In genomic region chr9:129346046-129346445, GRCh38 we compare ENCODE assay signal across 26 cellular contexts.
DNase-seq lines count a peak whose midpoint lies in the region; ATAC-seq, FAIRE-seq and TF ChIP-seq lines count a peak whose summit lies in the region.
"Had no signal": no experiment of that assay in that cellular context is flagged by ENCODE, and none has a peak within 500 bp of the region (broad histone marks: within the 10 kb centered on the region; RNA-seq: fewer than 3 reads in every experiment).

No MANE protein-coding gene starts in this region.

- no peaks in the 10 kb centered on the region for H3K79me1 ChIP-seq in neuronal stem cell (ENCODE audit: low read depth, low read length)

- no peak overlapping the region for H3K14ac ChIP-seq in neuronal stem cell (ENCODE audit: low read length)

- WGBS in A549 (ENCODE audit: missing lambda C conversion rate), result 100% methylated on average over 7 of the region's 8 CpGs
- no CpG with 5 or more reads among the region's 8 CpGs for WGBS in neuronal stem cell (ENCODE audit: extremely low coverage in 2 of 2, insufficient read length in 2 of 2, insufficient replicate concordance in 1 of 2), 2 donors

- TF ChIP-seq RAD21 in A549 (conservative IDR thresholded peaks at IDR 0.05 in 1 of 2, IDR thresholded peaks at IDR 0.05 in 1 of 2), result no peak

- H3K4me3 ChIP-seq in A549, result no peak overlapping the region
- H3K4me3 ChIP-seq in BLaER1 treated with 17β-estradiol and CSF1 and Interleukin-3, amounts not matched to agents 10 nM and 100 nM, result no peak overlapping the region; a peak in 1 of 20 replicates
- H3K4me3 ChIP-seq in neuronal stem cell (ENCODE audit: low read length in 2 of 2), result no peak overlapping the region
- H3K4me3 ChIP-seq in WERI-Rb-1 (ENCODE audit: low read depth, low read length), result no peak overlapping the region
- H3K4me3 ChIP-seq: heart left ventricle, prostate gland, transverse colon had no signal

- H2BK12ac ChIP-seq in neuronal stem cell (ENCODE audit: low read length), result no peak overlapping the region

- H2AK5ac ChIP-seq in neuronal stem cell (ENCODE audit: low read depth, low read length), result no peak overlapping the region

- CTCF ChIA-PET in A549 (lab: Yijun Ruan, JAX), result interaction anchor here (0.6 to 4.3 kb wide), 3 partner anchors 39 to 207 kb away, joined by 6 to 17 read pairs (median 7); no protein-coding TSS in a partner anchor

- peaks cover 0 to 4% (median 0%) of the 10 kb centered on the region in 11 experiments; a peak in 2 of 22 replicates for H3K36me3 ChIP-seq in BLaER1 treated with 17β-estradiol and CSF1 and Interleukin-3, amounts not matched to agents 10 nM and 100 nM
- no peaks in the 10 kb centered on the region for H3K36me3 ChIP-seq in neuronal stem cell (replicated peaks in 1 of 2; ENCODE audit: control insufficient read depth in 2 of 2, insufficient read depth in 2 of 2, low read length in 2 of 2)
- H3K36me3 ChIP-seq in WERI-Rb-1, result no peaks in the 10 kb centered on the region
- H3K36me3 ChIP-seq: heart left ventricle, prostate gland, transverse colon had no signal

- no peak overlapping the region for H3K4ac ChIP-seq in neuronal stem cell (ENCODE audit: low read length)

- no peak for DNase-seq in A549 (ENCODE audit: low read depth in 1 of 2, low spot score in 1 of 2)
- DNase-seq in neuronal stem cell (ENCODE audit: low spot score), result no peak
- no peak for DNase-seq in NCI-H1105 (lab: John Stamatoyannopoulos, UW)
- no peak for DNase-seq in iPS-NIHi7 (ENCODE audit: extremely low spot score)
- no peak for DNase-seq in WERI-Rb-1
- DNase-seq: amniotic stem cell, Calu3, DMS79 treated with DMSO at 0.1 percent for 48 hours, foreskin fibroblast, kidney glomerular epithelial cell, MM.1S, NCI-H1417 treated with DMSO at 0.1 percent for 48 hours, NCI-H2081, NCI-H82, nucleus accumbens, transverse colon had no signal

- H2BK120ac ChIP-seq in neuronal stem cell (ENCODE audit: low read depth, low read length), result no peak overlapping the region

- TF ChIP-seq CTCF in A549 (IDR thresholded peaks at IDR 0.05) (no peak), brain (conservative IDR thresholded peaks at IDR 0.05) (no peak), WERI-Rb-1 (IDR thresholded peaks at IDR 0.05; ENCODE audit: low read depth, low read length) (no peak)

- H2BK15ac ChIP-seq in neuronal stem cell (ENCODE audit: low read length), result no peak overlapping the region

- H3K4me3 Mint-ChIP-seq in brain, result no peak overlapping the region
- H3K4me3 Mint-ChIP-seq: activated T-cell treated with anti-CD3 and anti-CD28 coated beads, Interleukin-2, amount 50 U/mL, for 4 hours had no signal

- H3K27me3 ChIP-seq in BLaER1 treated with 17β-estradiol and CSF1 and Interleukin-3, amounts not matched to agents 10 nM and 100 nM, result no peaks in the 10 kb centered on the region
- H3K27me3 ChIP-seq in neuronal stem cell (ENCODE audit: control insufficient read depth in 3 of 3, insufficient read depth in 3 of 3, low read depth in 1 of 3, low read length in 3 of 3), result no peaks in the 10 kb centered on the region
- H3K27me3 ChIP-seq in WERI-Rb-1 (ENCODE audit: insufficient read depth, low read depth, severe bottlenecking), result no peaks in the 10 kb centered on the region
- H3K27me3 ChIP-seq: heart left ventricle had no signal

- H2BK5ac ChIP-seq in neuronal stem cell (ENCODE audit: low read length), result peak overlapping the region; percentile 69

- H3K27ac ChIP-seq in A549, result peak overlapping the region; percentile 53 to 99
- H3K27ac ChIP-seq in BLaER1 treated with 17β-estradiol and CSF1 and Interleukin-3, amounts not matched to agents 10 nM and 100 nM, result peak overlapping the region in 4 of 11 experiments; percentile 35 to 87 (median 74); a peak in 7 of 22 replicates
- no peak overlapping the region for H3K27ac ChIP-seq in neuronal stem cell (replicated peaks; ENCODE audit: low read length)
- no peak overlapping the region for H3K27ac ChIP-seq in WERI-Rb-1
- H3K27ac ChIP-seq: KMS-11, prostate gland had no signal

- peak overlapping the region in 3 of 11 experiments; percentile 32 to 71 (median 66); a peak in 5 of 22 replicates for H3K9ac ChIP-seq in BLaER1 treated with 17β-estradiol and CSF1 and Interleukin-3, amounts not matched to agents 10 nM and 100 nM
- no peak overlapping the region for H3K9ac ChIP-seq in neuronal stem cell (ENCODE audit: low read depth, low read length, poor library complexity)
- H3K9ac ChIP-seq: KMS-11 had no signal

- no peak for ATAC-seq in A549
- ATAC-seq: esophagus mucosa, HCT116, heart left ventricle had no signal

- peaks cover 10% of the 10 kb centered on the region for H3K4me1 Mint-ChIP-seq in brain

- no peak overlapping the region for H3K18ac ChIP-seq in neuronal stem cell (ENCODE audit: low read length)

- no peaks in the 10 kb centered on the region for H3K36me3 Mint-ChIP-seq in brain

- H4K8ac ChIP-seq in neuronal stem cell (ENCODE audit: low read depth, low read length), result no peak overlapping the region

- no peak overlapping the region for H3K23ac ChIP-seq in neuronal stem cell (ENCODE audit: low read depth, low read length, poor library complexity)

- no peak for TF ChIP-seq EP300 in A549 (IDR thresholded peaks at IDR 0.05)

- no peak overlapping the region for H2AFZ ChIP-seq in neuronal stem cell (ENCODE audit: low read length)

- FAIRE-seq in A549 (lab: Jason Lieb, UNC), result no peak
- FAIRE-seq: colon, GM18507 had no signal

- H3K4me2 ChIP-seq in A549 (no peak overlapping the region), neuronal stem cell (ENCODE audit: insufficient read depth, low read length, poor library complexity, severe bottlenecking) (no peak overlapping the region)
- H3K4me2 ChIP-seq in BLaER1 treated with 17β-estradiol and CSF1 and Interleukin-3, amounts not matched to agents 10 nM and 100 nM, result peak overlapping the region; percentile 41 to 98 (median 67); a peak in 21 of 22 replicates
- H3K4me2 ChIP-seq: KMS-11 had no signal

- POLR2A ChIA-PET in A549 (lab: Yijun Ruan, JAX), result interaction anchor here (1.9 kb wide), 1 partner anchor 137 kb away, joined by 8 read pairs; no protein-coding TSS in a partner anchor

- H3K9me3 ChIP-seq in A549 (no peaks in the 10 kb centered on the region), neuronal stem cell (replicated peaks in 1 of 2; ENCODE audit: control insufficient read depth in 2 of 2, insufficient read depth in 1 of 2, low read depth in 1 of 2, low read length in 2 of 2) (no peaks in the 10 kb centered on the region), WERI-Rb-1 (ENCODE audit: severe bottlenecking) (peaks cover 2% of the 10 kb centered on the region)
- H3K9me3 ChIP-seq in BLaER1 treated with 17β-estradiol and CSF1 and Interleukin-3, amounts not matched to agents 10 nM and 100 nM (replicated peaks in 1 of 11), result no peaks in the 10 kb centered on the region
- H3K9me3 ChIP-seq: heart left ventricle, prostate gland, transverse colon had no signal

- H3K27ac Mint-ChIP-seq in brain, result peak overlapping the region in 3 of 5 experiments; percentile 27 to 43 (median 43)

- peaks cover 9% of the 10 kb centered on the region for H3K27me3 Mint-ChIP-seq in brain

- no peaks in the 10 kb centered on the region for H4K20me1 ChIP-seq in BLaER1 treated with 17β-estradiol and CSF1 and Interleukin-3, amounts not matched to agents 10 nM and 100 nM

- H3K4me1 ChIP-seq in A549 (peaks cover 55% of the 10 kb centered on the region), neuronal stem cell (ENCODE audit: control insufficient read depth in 2 of 2, insufficient read depth in 1 of 2, low read depth in 1 of 2, low read length in 2 of 2) (peaks cover 23 to 27% of the 10 kb centered on the region in 2 donors)
- H3K4me1 ChIP-seq in BLaER1 treated with 17β-estradiol and CSF1 and Interleukin-3, amounts not matched to agents 10 nM and 100 nM, result peaks cover 20 to 100% (median 77%) of the 10 kb centered on the region in 10 experiments
- H3K4me1 ChIP-seq: prostate gland had no signal

- H3K9me3 Mint-ChIP-seq in brain, result peaks cover 0 to 9% (median 2%) of the 10 kb centered on the region in 5 experiments
- H3K9me3 Mint-ChIP-seq: activated T-cell treated with anti-CD3 and anti-CD28 coated beads, Interleukin-2, amount 50 U/mL, for 4 hours had no signal

- no peak for TF ChIP-seq POLR2A in A549 (IDR thresholded peaks at IDR 0.05; ENCODE audit: low read length)

- no peak overlapping the region for H4K91ac ChIP-seq in neuronal stem cell (ENCODE audit: low read depth, low read length, poor library complexity)

TF ChIP-seq in A549, 52 proteins besides CTCF, POLR2A, EP300 and RAD21 (continues in another document):
- TF ChIP-seq BHLHE40 (IDR thresholded peaks at IDR 0.05; ENCODE audit: low read depth, low read length), result no peak
- TF ChIP-seq MYC (IDR thresholded peaks at IDR 0.05; ENCODE audit: borderline replicate concordance, low read length), result no peak
- no peak for TF ChIP-seq ZFP36 (IDR thresholded peaks at IDR 0.05; ENCODE audit: borderline replicate concordance, partially characterized antibody)
- TF ChIP-seq SREBF2 (IDR thresholded peaks at IDR 0.05), result no peak
- no peak for TF ChIP-seq HES2 (IDR thresholded peaks at IDR 0.05)
- TF ChIP-seq ZSCAN20 (CRISPR knock-in tag; IDR thresholded peaks at IDR 0.05), result no peak
- no peak for TF ChIP-seq NFE2L2 (conservative IDR thresholded peaks at IDR 0.05; ENCODE audit: low read length)
- no peak for TF ChIP-seq E2F6 (IDR thresholded peaks at IDR 0.05; ENCODE audit: borderline replicate concordance, low read depth)
- no peak for TF ChIP-seq RNF2 (IDR thresholded peaks at IDR 0.05; ENCODE audit: borderline replicate concordance, low read depth)
- TF ChIP-seq PBX3 (IDR thresholded peaks at IDR 0.05), result no peak

Comparison
In these comparisons a context has a peak if more than half of its experiments do, and no peak if none do; other contexts are left out.
1. H3K27ac ChIP-seq: peak in A549 (2 of 2); none in neuronal stem cell (single experiment) and WERI-Rb-1 (single experiment).
2. H3K4me2 ChIP-seq: peak in BLaER1 treated with 17β-estradiol and CSF1 and Interleukin-3, amounts not matched to agents 10 nM and 100 nM (11 of 11); none in A549 (single experiment) and neuronal stem cell (single experiment).